ENCODE assay signal across 12 cellular contexts in genomic region chr2:96534131-96534530, GRCh38. TPM values are rescaled to one million over a fixed set of nuclear protein-coding genes. Genes with fewer than 3 reads are reported as not detected.
DNase-seq lines count a peak whose midpoint lies in the region; ATAC-seq and TF ChIP-seq lines count a peak whose summit lies in the region.
"Had no signal": no experiment of that assay in that cellular context is flagged by ENCODE, and none has a peak within 500 bp of the region (broad histone marks: within the 10 kb centered on the region; RNA-seq: fewer than 3 reads in every experiment).

No MANE protein-coding gene starts in this region.

- H3K4me1 Mint-ChIP-seq in T-cell, result peaks cover 54 to 56% (median 55%) of the 10 kb centered on the region in 3 donors
- H3K4me1 Mint-ChIP-seq in natural killer cell treated with Interleukin-12 subunit alpha and Interleukin-12 subunit beta and Interleukin-15 and Interleukin-18, amount 100 ng/mL, for 72 hours (ENCODE audit: low read depth in 2 of 2), result peaks cover 58 to 60% of the 10 kb centered on the region in 2 donors

- no peak overlapping the region for H3K23ac ChIP-seq in mesendoderm (ENCODE audit: low read length)

- H3K18ac ChIP-seq in mesendoderm (ENCODE audit: low read length), result no peak overlapping the region

- H2BK5ac ChIP-seq in mesendoderm (ENCODE audit: low read length), result no peak overlapping the region

- H3K9me3 Mint-ChIP-seq in T-cell, result no peaks in the 10 kb centered on the region
- H3K9me3 Mint-ChIP-seq in natural killer cell treated with Interleukin-12 subunit alpha and Interleukin-12 subunit beta and Interleukin-15 and Interleukin-18, amount 100 ng/mL, for 72 hours, result no peaks in the 10 kb centered on the region

- H2BK120ac ChIP-seq in mesendoderm (ENCODE audit: low read depth, low read length), result no peak overlapping the region

- H3K27ac ChIP-seq in cingulate gyrus (ENCODE audit: low read depth, low read length), result peak overlapping the region; percentile 93
- H3K27ac ChIP-seq in thyroid gland, result peak overlapping the region; percentile 2 to 87 (median 83)
- no peak overlapping the region for H3K27ac ChIP-seq in mesendoderm (ENCODE audit: low read depth, low read length)

- H3K4ac ChIP-seq in mesendoderm (ENCODE audit: low read depth, low read length), result no peak overlapping the region

- no peaks in the 10 kb centered on the region for H3K79me2 ChIP-seq in mesendoderm (ENCODE audit: control insufficient read depth, insufficient read depth, low read length)

- H3K79me1 ChIP-seq in mesendoderm (ENCODE audit: low read length), result no peaks in the 10 kb centered on the region

- no peak overlapping the region for H3K9ac ChIP-seq in mesendoderm (ENCODE audit: low read length)

- 54 to 65% methylated on average over 4 of the region's 4 CpGs for WGBS in thyroid gland, 2 donors
- no CpG with 5 or more reads among the region's 4 CpGs for WGBS in mesendoderm (ENCODE audit: extremely low coverage, insufficient coverage, low lambda C conversion rate)

- POLR2A ChIA-PET in T-cell (lab: Charles Lee), result interaction anchor here (0.6 to 1.1 kb wide), 3 partner anchors 10 to 278 kb away, joined by 3 to 11 read pairs (median 9); no protein-coding TSS in a partner anchor

- no peak overlapping the region for H3K4me2 ChIP-seq in mesendoderm (ENCODE audit: low read length)

- H3K27me3 ChIP-seq in thyroid gland (no peaks in the 10 kb centered on the region), mesendoderm (ENCODE audit: insufficient read depth, low read length, poor library complexity) (peaks cover 3% of the 10 kb centered on the region)

- no peaks in the 10 kb centered on the region for H3K36me3 Mint-ChIP-seq in T-cell
- no peaks in the 10 kb centered on the region for H3K36me3 Mint-ChIP-seq in natural killer cell treated with Interleukin-12 subunit alpha and Interleukin-12 subunit beta and Interleukin-15 and Interleukin-18, amount 100 ng/mL, for 72 hours

- H2BK15ac ChIP-seq in mesendoderm (replicated peaks; ENCODE audit: low read depth), result no peak overlapping the region

- H3K27ac Mint-ChIP-seq in T-cell, result peak overlapping the region; percentile 29 to 56
- H3K27ac Mint-ChIP-seq in natural killer cell treated with Interleukin-12 subunit alpha and Interleukin-12 subunit beta and Interleukin-15 and Interleukin-18, amount 100 ng/mL, for 72 hours, result peak overlapping the region; percentile 35 to 94

- intact Hi-C loops in thyroid gland (cut with DNase I), result loop anchor here (10.0 kb wide), 1 partner anchor 101 kb away; the partner anchor contains the start of gene KANSL3

- no peak overlapping the region for H4K5ac ChIP-seq in mesendoderm (ENCODE audit: low read length)

- no peak overlapping the region for H2AK5ac ChIP-seq in mesendoderm (ENCODE audit: low read length)

- no peak for TF ChIP-seq CTCF in thyroid gland (IDR thresholded peaks at IDR 0.05)

- DNase-seq in T-cell (no peak), thyroid gland (no peak), mesendoderm (no peak), GF-D8 (lab: John Stamatoyannopoulos, UW) (no peak)
- DNase-seq in natural killer cell treated with Interleukin-12 subunit alpha and Interleukin-12 subunit beta and Interleukin-15 and Interleukin-18, amount 100 ng/mL, for 72 hours (ENCODE audit: low spot score), result no peak
- DNase-seq in NK-92 treated with Interleukin-12 subunit alpha and Interleukin-12 subunit beta, amount 100 ng/mL, for 24 hours (lab: John Stamatoyannopoulos, UW), result no peak
- DNase-seq: Calu3, glutamatergic neuron, NCI-H524 treated with DMSO at 0.1 percent for 48 hours had no signal

- no peaks in the 10 kb centered on the region for H3K27me3 Mint-ChIP-seq in T-cell
- H3K27me3 Mint-ChIP-seq in natural killer cell treated with Interleukin-12 subunit alpha and Interleukin-12 subunit beta and Interleukin-15 and Interleukin-18, amount 100 ng/mL, for 72 hours, result no peaks in the 10 kb centered on the region

- H3K4me3 Mint-ChIP-seq in T-cell, result no peak overlapping the region
- H3K4me3 Mint-ChIP-seq in natural killer cell treated with Interleukin-12 subunit alpha and Interleukin-12 subunit beta and Interleukin-15 and Interleukin-18, amount 100 ng/mL, for 72 hours, result no peak overlapping the region

- TF ChIP-seq POLR2A in thyroid gland (IDR thresholded peaks at IDR 0.05), result no peak

- H3K36me3 ChIP-seq in thyroid gland (no peaks in the 10 kb centered on the region), mesendoderm (ENCODE audit: control insufficient read depth, insufficient read depth, low read length) (no peaks in the 10 kb centered on the region)

- H3K4me1 ChIP-seq in thyroid gland, result peaks cover 43 to 65% of the 10 kb centered on the region in 2 donors
- peaks cover 6% of the 10 kb centered on the region for H3K4me1 ChIP-seq in mesendoderm (ENCODE audit: control insufficient read depth, low read depth, low read length)

- H4K8ac ChIP-seq in mesendoderm (ENCODE audit: low read depth, low read length), result no peak overlapping the region

- CTCF ChIA-PET in T-cell (lab: Charles Lee), result no interaction called here

- H3K4me3 ChIP-seq in thyroid gland (replicated peaks in 1 of 3), result no peak overlapping the region
- no peak overlapping the region for H3K4me3 ChIP-seq in mesendoderm (ENCODE audit: low read length)

- no peaks in the 10 kb centered on the region for H3K9me3 ChIP-seq in thyroid gland

- ATAC-seq in T-cell (replicated peaks in 1 of 4), result no peak
- ATAC-seq in natural killer cell treated with Interleukin-12 subunit alpha and Interleukin-12 subunit beta and Interleukin-15 and Interleukin-18, amount 100 ng/mL, for 72 hours, result no peak

- no peak overlapping the region for H3K56ac ChIP-seq in mesendoderm (ENCODE audit: low read length)

RNA-seq across cellular contexts. Expression of gene ARID5A, which starts 2.4 kb away (rescaled TPM):
- 100 to 1,000 TPM; 105 to 140 (median 116) TPM for total RNA-seq in T-cell
- total RNA-seq in natural killer cell treated with Interleukin-12 subunit alpha and Interleukin-12 subunit beta and Interleukin-15 and Interleukin-18, amount 100 ng/mL, for 72 hours, result 100 to 1,000 TPM in 1 of 2 donors, 10 to 100 TPM in 1; 81.4 to 115 TPM
- total RNA-seq in thyroid gland, result 10 to 100 TPM in 3 of 4 donors, 1 to 10 TPM in 1; 9.2 to 29.3 (median 20.0) TPM
- 5.5 TPM for polyA plus RNA-seq in mesendoderm (2013, experiment 1 of 2)
- polyA plus RNA-seq in mesendoderm (2013, experiment 2 of 2), result 5.2 TPM

RNA-seq across cellular contexts. Expression of gene NEURL3, which starts 29.0 kb away (rescaled TPM):
- total RNA-seq in T-cell (under 1 TPM in 1 of 5 donors, not detected in 4; 0.23 TPM), thyroid gland (under 1 TPM in 1 of 4 donors, not detected in 3; 0.40 TPM)
- total RNA-seq in natural killer cell treated with Interleukin-12 subunit alpha and Interleukin-12 subunit beta and Interleukin-15 and Interleukin-18, amount 100 ng/mL, for 72 hours, result under 1 TPM in 1 of 2 donors, not detected in 1; 0.64 TPM
- polyA plus RNA-seq in mesendoderm (2013, experiment 1 of 2), result not detected
- 0.03 TPM for polyA plus RNA-seq in mesendoderm (2013, experiment 2 of 2)
- total RNA-seq: H1, HT1080 had no signal
- polyA plus RNA-seq: H1 had no signal
